1 cellular context compared by ENCODE assay signal in the genomic region with DNA sequence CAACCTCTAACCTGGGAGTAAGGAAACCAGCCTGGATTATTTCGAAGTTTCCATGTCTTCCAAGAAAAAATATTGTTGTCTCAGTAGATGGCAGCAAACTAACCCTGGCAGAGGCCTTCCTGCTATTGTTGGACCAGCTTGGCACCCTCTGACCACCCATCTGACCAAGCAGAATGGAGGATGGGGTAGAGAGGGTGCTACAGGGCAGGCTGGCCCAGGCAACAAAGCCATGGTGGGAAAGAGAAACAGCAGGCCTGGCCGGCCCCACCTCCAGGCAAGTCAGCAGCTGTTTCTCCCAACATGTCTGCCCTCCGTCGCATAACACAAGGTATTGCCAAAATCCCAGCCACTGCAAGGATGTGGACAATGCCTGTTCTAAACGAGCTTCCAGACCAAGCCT.
TF ChIP-seq lines count a peak whose summit lies in the region.

No MANE protein-coding gene starts in this region.

TF ChIP-seq in IMR-90, 13 proteins besides CTCF, POLR2A, EP300 and RAD21 (continued from another document):
- no peak for TF ChIP-seq CEBPB (IDR thresholded peaks at IDR 0.05; ENCODE audit: low read depth, low read length)
